Comparison of ENCODE assay signal across 20 cellular contexts in the genomic region with DNA sequence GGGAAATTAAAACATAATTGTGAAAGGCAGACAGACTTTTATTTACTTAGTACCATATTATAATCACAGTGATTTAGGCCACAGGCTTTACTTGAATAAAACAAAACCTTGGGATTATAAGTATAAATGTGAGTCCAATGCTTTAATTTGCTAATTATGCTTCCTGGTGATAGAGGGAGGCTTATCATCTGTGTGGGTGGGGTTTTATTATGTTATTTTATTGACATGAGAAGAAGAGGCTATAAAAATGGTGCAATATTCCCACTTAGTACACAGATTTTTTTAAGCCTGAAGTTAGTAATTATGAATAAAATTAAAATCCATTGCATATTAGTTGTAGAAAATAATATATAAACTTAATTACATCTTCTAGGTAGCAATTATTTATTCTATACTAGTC.
"Had no signal": no experiment of that assay in that cellular context is flagged by ENCODE, and none has a peak within 500 bp of the region (broad histone marks: within the 10 kb centered on the region; RNA-seq: fewer than 3 reads in every experiment).

No MANE protein-coding gene starts in this region.

- H3K9me3 ChIP-seq: left ventricle myocardium inferior had no signal

- FAIRE-seq: endometrium, urothelium cell line had no signal

- DNase-seq: activated CD4-positive, alpha-beta T cell treated with anti-CD3 and anti-CD28 coated beads for 4 hours; activated CD4-positive, alpha-beta T cell treated with anti-CD3 and anti-CD28 coated beads, Interleukin-2, amount 50 U/mL, for 48 hours; activated CD4-positive, CD25-positive, alpha-beta regulatory T cell; activated CD8-positive, alpha-beta memory T cell treated with anti-CD3 and anti-CD28 coated beads, Interleukin-2, amount 50 U/mL, for 48 hours; activated naive CD4-positive, alpha-beta T cell treated with anti-CD3 and anti-CD28 coated beads for 36 hours; activated naive CD8-positive, alpha-beta T cell treated with anti-CD3 and anti-CD28 coated beads, Interleukin-2, amount 10 ng/mL, durations not matched to agents 7 days and 5 days; activated T-cell treated with anti-CD3 and anti-CD28 coated beads, Interleukin-2, amount 50 U/mL, for 48 hours; amniotic stem cell; cerebellar nuclear complex; effector CD4-positive, alpha-beta T cell; foreskin fibroblast; immature natural killer cell; left ventricle myocardium inferior; posterior cingulate gyrus; stimulated activated CD4-positive, alpha-beta T cell treated with anti-CD3 and anti-CD28 coated beads, Interleukin-4, amount 100 ng/mL, for 1 hour; stimulated activated naive CD4-positive, alpha-beta T cell; SW 1271; T-helper 17 cell had no signal

- H3K4me3 ChIP-seq: left ventricle myocardium inferior had no signal

- ATAC-seq: T-helper 17 cell had no signal

- H3K36me3 ChIP-seq: left ventricle myocardium inferior had no signal

- H3K27ac ChIP-seq: left ventricle myocardium inferior had no signal
